Comparison of ENCODE assay signal across 8 cellular contexts in genomic region chr14:24411468-24412454, GRCh38. TPM values are rescaled to one million over a fixed set of nuclear protein-coding genes. Genes with fewer than 3 reads are reported as not detected.
A peak's percentile ranks its signal among the peaks of the same experiment; 100 is the strongest.
DNase-seq lines count a peak whose midpoint lies in the region; ATAC-seq lines count a peak whose summit lies in the region.

No MANE protein-coding gene starts in this region.

- no peaks in the 10 kb centered on the region for H3K36me3 Mint-ChIP-seq in activated T-cell treated with anti-CD3 and anti-CD28 coated beads, Interleukin-2, amount 50 U/mL, for 72 hours (ENCODE audit: insufficient read depth in 2 of 2)

- peak; percentile 51 for DNase-seq in DMS53 (lab: John Stamatoyannopoulos, UW)
- DNase-seq in DMS53 treated with DMSO at 0.1 percent for 48 hours (lab: John Stamatoyannopoulos, UW; ENCODE audit: unreplicated experiment), result no peak
- DNase-seq in GM19238 (ENCODE audit: insufficient read length, low spot score), result peak; percentile 45
- peak; percentile 9 for DNase-seq in NCI-H1105 (lab: John Stamatoyannopoulos, UW)
- DNase-seq in activated T-cell treated with anti-CD3 and anti-CD28 coated beads, Interleukin-2, amount 50 U/mL, for 72 hours, result peak; percentile 30 to 33
- DNase-seq in hepatic stellate cell (ENCODE audit: low spot score), result peak; percentile 68
- peak; percentile 3 for DNase-seq in stimulated activated naive CD4-positive, alpha-beta T cell treated with Interleukin-2 at 50 U/mL for 16 hours (lab: John Stamatoyannopoulos, UW)
- no peak for DNase-seq in posterior cingulate gyrus

- intact Hi-C loops in posterior cingulate gyrus (cut with DNase I), result no loop called here

- H3K27me3 Mint-ChIP-seq in activated T-cell treated with anti-CD3 and anti-CD28 coated beads, Interleukin-2, amount 50 U/mL, for 72 hours (ENCODE audit: low read depth), result no peaks in the 10 kb centered on the region

- no peak overlapping the region for H3K27ac Mint-ChIP-seq in activated T-cell treated with anti-CD3 and anti-CD28 coated beads, Interleukin-2, amount 50 U/mL, for 72 hours

- peak; percentile 54 to 60 for ATAC-seq in activated T-cell treated with anti-CD3 and anti-CD28 coated beads, Interleukin-2, amount 50 U/mL, for 72 hours (replicated peaks in 1 of 2)

- no peaks in the 10 kb centered on the region for H3K4me1 Mint-ChIP-seq in activated T-cell treated with anti-CD3 and anti-CD28 coated beads, Interleukin-2, amount 50 U/mL, for 72 hours (ENCODE audit: low read depth)

- no peaks in the 10 kb centered on the region for H3K9me3 Mint-ChIP-seq in activated T-cell treated with anti-CD3 and anti-CD28 coated beads, Interleukin-2, amount 50 U/mL, for 72 hours

- H3K4me3 Mint-ChIP-seq in activated T-cell treated with anti-CD3 and anti-CD28 coated beads, Interleukin-2, amount 50 U/mL, for 72 hours, result no peak overlapping the region

RNA-seq across cellular contexts. Expression of gene NYNRIN, which starts 13.0 kb away (rescaled TPM):
- total RNA-seq in activated T-cell treated with anti-CD3 and anti-CD28 coated beads, Interleukin-2, amount 50 U/mL, for 72 hours, result under 1 TPM; 0.09 to 0.14 TPM

RNA-seq across cellular contexts. Expression of gene CBLN3, which starts 17.7 kb away (rescaled TPM):
- 10 to 100 TPM; 15.7 to 30.7 TPM for total RNA-seq in activated T-cell treated with anti-CD3 and anti-CD28 coated beads, Interleukin-2, amount 50 U/mL, for 72 hours

RNA-seq across cellular contexts. Expression of gene KHNYN, which starts 18.0 kb away (rescaled TPM):
- 100 to 1,000 TPM; 114 to 126 TPM for total RNA-seq in activated T-cell treated with anti-CD3 and anti-CD28 coated beads, Interleukin-2, amount 50 U/mL, for 72 hours

RNA-seq across cellular contexts. Expression of gene SDR39U1, which starts 30.8 kb away (rescaled TPM):
- total RNA-seq in activated T-cell treated with anti-CD3 and anti-CD28 coated beads, Interleukin-2, amount 50 U/mL, for 72 hours, result 10 to 100 TPM; 38.5 to 44.8 TPM

RNA-seq across cellular contexts. Expression of gene NFATC4, which starts 43.8 kb away (rescaled TPM):
- total RNA-seq in activated T-cell treated with anti-CD3 and anti-CD28 coated beads, Interleukin-2, amount 50 U/mL, for 72 hours, result 10 to 100 TPM in 1 of 2 donors, 1 to 10 TPM in 1; 2.6 to 11.3 TPM

Comparison
In these comparisons a context has a peak if more than half of its experiments do, and no peak if none do; other contexts are left out.
1. DNase-seq: peak in DMS53 (single experiment), GM19238 (single experiment), NCI-H1105 (single experiment), activated T-cell treated with anti-CD3 and anti-CD28 coated beads, Interleukin-2, amount 50 U/mL, for 72 hours (2 of 2), hepatic stellate cell (single experiment) and stimulated activated naive CD4-positive, alpha-beta T cell treated with Interleukin-2 at 50 U/mL for 16 hours (single experiment); none in DMS53 treated with DMSO at 0.1 percent for 48 hours (single experiment) and posterior cingulate gyrus (0 of 10).